10 cellular contexts compared by ENCODE assay signal in the genomic region with DNA sequence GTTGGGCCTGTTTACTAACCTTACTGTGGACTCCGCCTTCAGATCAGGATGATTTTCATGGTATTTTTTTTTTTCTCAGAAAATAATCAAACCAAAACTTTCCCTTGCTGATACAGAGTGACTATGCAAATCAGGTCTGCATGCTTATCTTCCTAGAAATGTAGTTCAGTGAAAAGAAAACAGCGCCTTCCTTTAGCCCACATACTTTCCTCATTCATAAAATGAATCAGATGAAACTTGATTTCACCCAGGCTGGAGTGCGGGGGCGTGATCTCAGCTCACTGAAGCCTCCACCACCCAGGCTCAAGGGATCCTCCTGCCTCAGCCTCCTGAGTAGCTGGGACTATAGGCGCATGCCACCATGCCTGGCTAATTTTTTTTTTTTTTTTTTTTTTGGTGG. TPM values are rescaled to one million over a fixed set of nuclear protein-coding genes. Genes with fewer than 3 reads are reported as not detected.
A peak's percentile ranks its signal among the peaks of the same experiment; 100 is the strongest.
DNase-seq lines count a peak whose midpoint lies in the region; ATAC-seq and TF ChIP-seq lines count a peak whose summit lies in the region.
"Had no signal": no experiment of that assay in that cellular context is flagged by ENCODE, and none has a peak within 500 bp of the region (broad histone marks: within the 10 kb centered on the region; RNA-seq: fewer than 3 reads in every experiment).

No MANE protein-coding gene starts in this region.

- no peak for ATAC-seq in GM21367 (IDR thresholded peaks at IDR 0.05; ENCODE audit: unreplicated experiment)
- ATAC-seq in T-helper 17 cell: no peak
- no peak for ATAC-seq in HG03469 (IDR thresholded peaks at IDR 0.05; ENCODE audit: unreplicated experiment)

- H4K20me1 ChIP-seq in mammary epithelial cell (ENCODE audit: insufficient read depth, low read length) (no peaks in the 10 kb centered on the region), osteoblast (ENCODE audit: insufficient read depth, low read length) (peaks cover 13% of the 10 kb centered on the region)

- CTCF ChIA-PET in MCF 10A (lab: Yijun Ruan, JAX) (interaction anchor here (0.6 to 1.2 kb wide), 7 partner anchors 9 to 379 kb away, joined by 3 to 8 read pairs (median 5); no protein-coding TSS in a partner anchor), mammary epithelial cell (lab: Charles Lee; ENCODE audit: low non-redundant PET) (no interaction called here)

- dilution Hi-C loops in mammary epithelial cell (cut with HindIII; ENCODE audit: low sequenced_read_pairs): no loop called here

- H3K36me3 Mint-ChIP-seq in MCF 10A (ENCODE audit: insufficient read depth, unreplicated experiment): peaks cover 11% of the 10 kb centered on the region
- no peaks in the 10 kb centered on the region for H3K36me3 Mint-ChIP-seq in activated T-helper 2 cell treated with anti-CD3 and anti-CD28 coated beads, Interferon-gamma antibody, Interleukin-2, Interleukin-4, amounts not matched to agents 10 μg/mL and 5 μg/mL and 100 μg/mL, durations not matched to agents 14 hours and 24 hours and 36 hours (ENCODE audit: low read depth)
- peaks cover 3% of the 10 kb centered on the region for H3K36me3 Mint-ChIP-seq in T-helper 17 cell (ENCODE audit: low read depth)

- H3K9me3 ChIP-seq in mammary epithelial cell (replicated peaks; ENCODE audit: insufficient read depth, low read length) (no peaks in the 10 kb centered on the region), osteoblast (ENCODE audit: low read depth, low read length) (no peaks in the 10 kb centered on the region), stomach (no peaks in the 10 kb centered on the region), T-helper 17 cell (ENCODE audit: control insufficient read depth, low read length, poor library complexity, severe bottlenecking) (no peaks in the 10 kb centered on the region)

- no peaks in the 10 kb centered on the region for H3K9me3 Mint-ChIP-seq in MCF 10A (ENCODE audit: unreplicated experiment)
- no peaks in the 10 kb centered on the region for H3K9me3 Mint-ChIP-seq in activated T-helper 2 cell treated with anti-CD3 and anti-CD28 coated beads, Interferon-gamma antibody, Interleukin-2, Interleukin-4, amounts not matched to agents 10 μg/mL and 5 μg/mL and 100 μg/mL, durations not matched to agents 14 hours and 24 hours and 36 hours

- H3K4me3 ChIP-seq in mammary epithelial cell (replicated peaks in 1 of 3; ENCODE audit: insufficient read depth in 1 of 3, low read depth in 2 of 3, low read length in 3 of 3) (no peak overlapping the region), osteoblast (ENCODE audit: insufficient read depth, low read length) (no peak overlapping the region), stomach (no peak overlapping the region)

- H3K4me1 ChIP-seq in mammary epithelial cell (ENCODE audit: insufficient read depth, low read length) (peaks cover 17% of the 10 kb centered on the region), osteoblast (ENCODE audit: insufficient read depth, low read length) (peaks cover 26% of the 10 kb centered on the region), stomach (peaks cover 21 to 91% (median 58%) of the 10 kb centered on the region in 4 donors)

- no peak for TF ChIP-seq EP300 in stomach (IDR thresholded peaks at IDR 0.05)

- WGBS in mammary epithelial cell (ENCODE audit: low coverage, missing lambda C conversion rate): 94% methylated on average over 3 of the region's 5 CpGs
- 40 to 65% (median 43%) methylated on average over 5 of the region's 5 CpGs for WGBS in stomach, 5 donors

- intact Hi-C loops in MCF 10A (cut with micrococcal nuclease) (no loop called here), mammary epithelial cell (cut with micrococcal nuclease) (no loop called here), stomach (cut with DNase I; ENCODE audit: low total_unique reads) (no loop called here)
- intact Hi-C loops in activated T-helper 2 cell treated with anti-CD3 and anti-CD28 coated beads, Interferon-gamma antibody, Interleukin-2, Interleukin-4, amounts not matched to agents 10 μg/mL and 5 μg/mL and 100 μg/mL, durations not matched to agents 14 hours and 24 hours and 36 hours (cut with micrococcal nuclease): loop anchor here (1.0 to 5.0 kb wide), 4 partner anchors 97 to 258 kb away; partner anchors contain the start of genes CHEK2 and HSCB

- H3K27me3 ChIP-seq in mammary epithelial cell (ENCODE audit: insufficient read depth, low read length) (no peaks in the 10 kb centered on the region), osteoblast (ENCODE audit: insufficient read depth, low read length) (no peaks in the 10 kb centered on the region), stomach (no peaks in the 10 kb centered on the region)

- H3K4me3 Mint-ChIP-seq in MCF 10A (ENCODE audit: unreplicated experiment) (no peak overlapping the region), T-helper 17 cell (no peak overlapping the region)
- H3K4me3 Mint-ChIP-seq in activated T-helper 2 cell treated with anti-CD3 and anti-CD28 coated beads, Interferon-gamma antibody, Interleukin-2, Interleukin-4, amounts not matched to agents 10 μg/mL and 5 μg/mL and 100 μg/mL, durations not matched to agents 14 hours and 24 hours and 36 hours (ENCODE audit: low read depth): no peak overlapping the region

- H3K4me2 ChIP-seq in mammary epithelial cell (ENCODE audit: insufficient read depth, low read depth, low read length): no peak overlapping the region
- H3K4me2 ChIP-seq in osteoblast (ENCODE audit: insufficient read depth, low read length): no peak overlapping the region

- no TSS peak for BruUV-seq in MCF 10A (replicated peaks; lab: Mats Ljungman, UMichigan)
- no TSS peak for BruUV-seq in mammary epithelial cell (replicated peaks; lab: Mats Ljungman, UMichigan)

- H3K27ac ChIP-seq in mammary epithelial cell (ENCODE audit: insufficient read depth, low read depth, low read length) (no peak overlapping the region), osteoblast (ENCODE audit: low read depth, low read length) (peak overlapping the region; percentile 32), stomach (peak overlapping the region in 3 of 5 donors; percentile 36 to 41 (median 40))

- DNase-seq in MCF 10A (ENCODE audit: unreplicated experiment) (no peak), mammary epithelial cell (no peak), osteoblast (ENCODE audit: insufficient read length, low spot score, missing footprints) (no peak), stomach (no peak), T-helper 17 cell (no peak)
- DNase-seq in activated T-helper 2 cell treated with anti-CD3 and anti-CD28 coated beads, Interferon-gamma antibody, Interleukin-2, Interleukin-4, amounts not matched to agents 10 μg/mL and 5 μg/mL and 100 μg/mL, durations not matched to agents 14 hours and 24 hours and 36 hours (ENCODE audit: low spot score): no peak
- DNase-seq: hippocampal formation, MV-4-11 had no signal

- H3K9ac ChIP-seq in mammary epithelial cell (ENCODE audit: insufficient read depth, low read length): no peak overlapping the region

- TF ChIP-seq POLR2A in stomach (IDR thresholded peaks at IDR 0.05): no peak

- H3K36me3 ChIP-seq in mammary epithelial cell (ENCODE audit: insufficient read depth, low read length): no peaks in the 10 kb centered on the region
- no peaks in the 10 kb centered on the region for H3K36me3 ChIP-seq in osteoblast (ENCODE audit: insufficient read depth, low read length)
- no peaks in the 10 kb centered on the region for H3K36me3 ChIP-seq in stomach

- H3K79me2 ChIP-seq in mammary epithelial cell (ENCODE audit: insufficient read depth, low read length): peaks cover 82% of the 10 kb centered on the region
- peaks cover 30% of the 10 kb centered on the region for H3K79me2 ChIP-seq in osteoblast (ENCODE audit: insufficient read depth, low read length)

- POLR2A ChIA-PET in MCF 10A (lab: Yijun Ruan, JAX): interaction anchor here (0.7 to 1.9 kb wide), 5 partner anchors 11 to 335 kb away, joined by 3 to 10 read pairs (median 6); partner anchors contain the start of gene KREMEN1

- no peaks in the 10 kb centered on the region for H3K27me3 Mint-ChIP-seq in MCF 10A (ENCODE audit: insufficient read depth, unreplicated experiment)
- peaks cover 61% of the 10 kb centered on the region for H3K27me3 Mint-ChIP-seq in activated T-helper 2 cell treated with anti-CD3 and anti-CD28 coated beads, Interferon-gamma antibody, Interleukin-2, Interleukin-4, amounts not matched to agents 10 μg/mL and 5 μg/mL and 100 μg/mL, durations not matched to agents 14 hours and 24 hours and 36 hours (ENCODE audit: low read depth)
- H3K27me3 Mint-ChIP-seq in T-helper 17 cell: peaks cover 17% of the 10 kb centered on the region

- no peak for TF ChIP-seq CTCF in MCF 10A (IDR thresholded peaks at IDR 0.05; ENCODE audit: unreplicated experiment)
- TF ChIP-seq CTCF in mammary epithelial cell (conservative IDR thresholded peaks at IDR 0.05 in 1 of 2, IDR thresholded peaks at IDR 0.05 in 1 of 2; ENCODE audit: extremely low read depth in 1 of 2, insufficient read depth in 1 of 2, low read depth in 1 of 2, low read length in 2 of 2): no peak
- no peak for TF ChIP-seq CTCF in osteoblast (IDR thresholded peaks at IDR 0.05; ENCODE audit: extremely low read depth, low read depth, low read length)
- no peak for TF ChIP-seq CTCF in stomach (IDR thresholded peaks at IDR 0.05)

- H3K4me1 Mint-ChIP-seq in MCF 10A (ENCODE audit: insufficient read depth, unreplicated experiment): peaks cover 9% of the 10 kb centered on the region
- H3K4me1 Mint-ChIP-seq in activated T-helper 2 cell treated with anti-CD3 and anti-CD28 coated beads, Interferon-gamma antibody, Interleukin-2, Interleukin-4, amounts not matched to agents 10 μg/mL and 5 μg/mL and 100 μg/mL, durations not matched to agents 14 hours and 24 hours and 36 hours (ENCODE audit: low read depth): peaks cover 25% of the 10 kb centered on the region
- peaks cover 17% of the 10 kb centered on the region for H3K4me1 Mint-ChIP-seq in T-helper 17 cell

- H2AFZ ChIP-seq in mammary epithelial cell (ENCODE audit: low read depth, low read length): no peak overlapping the region
- no peak overlapping the region for H2AFZ ChIP-seq in osteoblast (ENCODE audit: low read length)

- peak overlapping the region; percentile 31 for H3K27ac Mint-ChIP-seq in MCF 10A (ENCODE audit: low read depth, unreplicated experiment)
- peak overlapping the region; percentile 64 for H3K27ac Mint-ChIP-seq in activated T-helper 2 cell treated with anti-CD3 and anti-CD28 coated beads, Interferon-gamma antibody, Interleukin-2, Interleukin-4, amounts not matched to agents 10 μg/mL and 5 μg/mL and 100 μg/mL, durations not matched to agents 14 hours and 24 hours and 36 hours
- H3K27ac Mint-ChIP-seq in T-helper 17 cell: no peak overlapping the region

- in situ Hi-C loops in mammary epithelial cell (cut with MboI; ENCODE audit: low sequenced_read_pairs in 2 of 2): no loop called here

RNA-seq across cellular contexts. Expression of gene ZNRF3, which starts 26.0 kb away (rescaled TPM):
- total RNA-seq in MCF 10A (2022) (7.1 and 7.9 TPM in 2 replicates), mammary epithelial cell (10 to 100 TPM in 1 of 2 donors, 1 to 10 TPM in 1; 9.5 to 14.5 TPM), osteoblast (4.7 and 6.9 TPM in 2 replicates), stomach (10 to 100 TPM in 1 of 5 donors, 1 to 10 TPM in 4; 1.8 to 52.7 (median 6.4) TPM), T-helper 17 cell (under 1 TPM; 0.31 to 0.72 TPM)
- polyA plus RNA-seq in mammary epithelial cell (5.2 TPM), stomach (1 to 10 TPM; 1.4 to 2.9 (median 1.7) TPM)
- polyA minus RNA-seq in mammary epithelial cell: 9.8 TPM
- 0.82 and 1.1 TPM in 2 replicates for total RNA-seq in activated T-helper 2 cell treated with anti-CD3 and anti-CD28 coated beads, Interferon-gamma antibody, Interleukin-2, Interleukin-4, amounts not matched to agents 10 μg/mL and 5 μg/mL and 100 μg/mL, durations not matched to agents 14 hours and 24 hours and 36 hours
